8 cellular contexts compared by ENCODE assay signal in the genomic region with DNA sequence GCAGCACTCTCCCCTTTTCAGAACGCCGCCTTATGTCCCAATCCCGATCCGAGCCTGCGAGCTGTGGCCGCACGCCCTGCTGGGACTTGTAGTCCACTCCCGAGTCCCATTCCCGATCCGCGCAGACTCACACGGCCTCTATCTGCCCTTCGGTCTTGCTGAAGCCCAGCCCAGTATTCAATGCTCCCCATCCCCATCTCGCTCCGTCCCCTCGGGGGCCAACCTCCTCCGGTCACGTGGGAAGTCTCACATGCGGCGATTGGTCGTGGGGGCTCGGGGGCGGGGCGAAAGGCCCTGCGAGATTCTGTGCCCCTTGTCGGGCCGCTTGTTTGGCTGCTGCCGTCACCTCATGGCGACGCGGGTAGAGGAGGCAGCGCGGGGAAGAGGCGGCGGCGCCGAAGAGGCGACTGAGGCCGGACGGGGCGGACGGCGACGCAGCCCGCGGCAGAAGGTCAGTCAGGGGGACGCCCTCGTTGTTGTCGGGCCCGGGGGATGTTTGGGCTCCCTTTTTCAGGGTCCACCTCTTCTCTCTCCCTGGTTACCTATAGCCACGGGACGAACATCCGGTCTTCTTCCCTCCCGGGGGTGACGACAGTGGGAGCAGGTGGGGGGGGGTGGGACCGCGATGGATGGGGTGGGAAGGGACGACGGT. TPM values are rescaled to one million over a fixed set of nuclear protein-coding genes. Genes with fewer than 3 reads are reported as not detected.
DNase-seq lines count a peak whose midpoint lies in the region; ATAC-seq and TF ChIP-seq lines count a peak whose summit lies in the region.

TXLNG (plus strand) TSS at position 328 of the 652 bp plus-strand sequence; CDS start at position 350, 22 bp downstream.

- H3K27ac ChIP-seq in KMS-11: peak within 1 kb of the TSS; percentile 75
- H3K27ac ChIP-seq in Peyer's patch: peak within 1 kb of the TSS; percentile 90 to 94 (median 91)
- H3K27ac ChIP-seq in esophagus (ENCODE audit: low read depth in 2 of 2, low read length in 1 of 2): peak within 1 kb of the TSS; percentile 85 to 91

- H3K79me2 ChIP-seq in KMS-11 (ENCODE audit: insufficient read depth, low read depth): peaks cover 43% of the 10 kb centered on the region

- TF ChIP-seq CTCF in KMS-11 (conservative IDR thresholded peaks at IDR 0.05; ENCODE audit: low read depth, low read length) (no peak), Peyer's patch (IDR thresholded peaks at IDR 0.05) (no peak)

- DNase-seq in DMS53 treated with DMSO at 0.1 percent for 48 hours (lab: John Stamatoyannopoulos, UW; ENCODE audit: unreplicated experiment) (peak; percentile 94), Peyer's patch (peak; percentile 95 to 100 (median 98))
- DNase-seq in activated T-cell treated with anti-CD3 and anti-CD28 coated beads, Interleukin-2, amount 50 U/mL, for 48 hours: peak; percentile 99
- peak; percentile 77 to 95 for DNase-seq in stimulated activated CD8-positive, alpha-beta memory T cell treated with anti-CD3 and anti-CD28 coated beads, Interleukin-7, amount 100 ng/mL, for 1 hour (ENCODE audit: low read depth in 2 of 2)

- H3K9me3 ChIP-seq in Peyer's patch (no peaks in the 10 kb centered on the region), esophagus (ENCODE audit: control insufficient read depth in 2 of 2, insufficient read depth in 1 of 2, low read depth in 1 of 2, low read length in 1 of 2) (no peaks in the 10 kb centered on the region), mucosa of stomach (ENCODE audit: control insufficient read depth, low read length) (no peaks in the 10 kb centered on the region)

- H4K20me1 ChIP-seq in KMS-11 (ENCODE audit: insufficient read depth): peaks cover 4% of the 10 kb centered on the region

- H3K4me3 ChIP-seq in KMS-11 (IDR thresholded peaks at IDR 0.05; ENCODE audit: insufficient read depth, low read depth, low read length) (no peak within 1 kb of the TSS), Peyer's patch (peak within 1 kb of the TSS; percentile 71 to 87 (median 84)), esophagus (ENCODE audit: low read depth in 1 of 2, low read length in 2 of 2) (peak within 1 kb of the TSS; percentile 78 to 85), mucosa of stomach (ENCODE audit: low read length) (peak within 1 kb of the TSS; percentile 23)

- peak; percentile 99 for ATAC-seq in GM21737 (IDR thresholded peaks at IDR 0.05; ENCODE audit: unreplicated experiment)

- H3K4me1 ChIP-seq in KMS-11 (ENCODE audit: low read depth, poor library complexity, severe bottlenecking) (peaks cover 20% of the 10 kb centered on the region), Peyer's patch (no peaks in the 10 kb centered on the region), esophagus (ENCODE audit: control insufficient read depth in 2 of 2, insufficient read depth in 2 of 2, low read length in 1 of 2) (no peaks in the 10 kb centered on the region), mucosa of stomach (ENCODE audit: control insufficient read depth, insufficient read depth, low read length) (no peaks in the 10 kb centered on the region)

- H3K36me3 ChIP-seq in KMS-11 (ENCODE audit: insufficient read depth) (no peaks in the 10 kb centered on the region), Peyer's patch (no peaks in the 10 kb centered on the region), esophagus (ENCODE audit: control insufficient read depth in 2 of 2, insufficient read depth in 2 of 2, low read length in 1 of 2) (peaks cover 0 to 2% of the 10 kb centered on the region in 2 donors), mucosa of stomach (ENCODE audit: control insufficient read depth, insufficient read depth, low read length) (no peaks in the 10 kb centered on the region)

- TF ChIP-seq POLR2A in Peyer's patch (IDR thresholded peaks at IDR 0.05): peak; percentile 71 to 88

- H3K27me3 ChIP-seq in KMS-11 (ENCODE audit: insufficient read depth, low read depth) (no peaks in the 10 kb centered on the region), Peyer's patch (no peaks in the 10 kb centered on the region), esophagus (ENCODE audit: control insufficient read depth in 1 of 2, insufficient read depth in 2 of 2, low read length in 2 of 2) (no peaks in the 10 kb centered on the region), mucosa of stomach (ENCODE audit: control insufficient read depth, insufficient read depth, low read length) (no peaks in the 10 kb centered on the region)

- 1% methylated on average over 54 to 56 of the region's 59 CpGs for WGBS in esophagus, 2 donors

- H2AFZ ChIP-seq in KMS-11 (ENCODE audit: low read depth): peak within 1 kb of the TSS; percentile 98

- H3K9ac ChIP-seq in KMS-11 (peak within 1 kb of the TSS; percentile 90), mucosa of stomach (ENCODE audit: low read length) (peak within 1 kb of the TSS; percentile 63)

- peak within 1 kb of the TSS; percentile 54 for H3K4me2 ChIP-seq in KMS-11

RNA-seq across cellular contexts. Expression of gene TXLNG, which starts in this region (rescaled TPM):
- total RNA-seq in Peyer's patch: 10 to 100 TPM in 3 of 4 donors, 1 to 10 TPM in 1; 8.9 to 20.6 (median 14.7) TPM
- polyA plus RNA-seq in esophagus: 1 to 10 TPM; 4.2 to 7.3 TPM
